12 cellular contexts compared by ENCODE assay signal in genomic region chr11:130383363-130384168, GRCh38.
DNase-seq lines count a peak whose midpoint lies in the region; ATAC-seq and TF ChIP-seq lines count a peak whose summit lies in the region.
"Had no signal": no experiment of that assay in that cellular context is flagged by ENCODE, and none has a peak within 500 bp of the region (broad histone marks: within the 10 kb centered on the region; RNA-seq: fewer than 3 reads in every experiment).

No MANE protein-coding gene starts in this region.

- H3K27me3 Mint-ChIP-seq in stimulated activated memory B cell treated with anti-CD40 and anti-IgM and Interleukin-4, amounts not matched to agents 10 μg/mL and 1 μg/mL and 100 μg/mL, for 72 hours, result no peaks in the 10 kb centered on the region

- no peak overlapping the region for H3K27ac Mint-ChIP-seq in stimulated activated memory B cell treated with anti-CD40 and anti-IgM and Interleukin-4, amounts not matched to agents 10 μg/mL and 1 μg/mL and 100 μg/mL, for 72 hours

- peak; percentile 42 for DNase-seq in activated CD8-positive, alpha-beta memory T cell treated with anti-CD3 and anti-CD28 coated beads, Interleukin-2, amount 50 U/mL, for 48 hours
- DNase-seq in activated CD8-positive, alpha-beta memory T cell treated with anti-CD3 and anti-CD28 coated beads, Interleukin-2, amount 50 U/mL, for 4 hours, result no peak
- DNase-seq in RWPE2 (ENCODE audit: low spot score), result no peak
- DNase-seq in glomerular visceral epithelial cell (ENCODE audit: extremely low spot score), result peak; percentile 99
- DNase-seq in putamen (ENCODE audit: low spot score), result no peak
- DNase-seq in activated CD4-positive, alpha-beta T cell treated with anti-CD3 and anti-CD28 coated beads, Interleukin-2, amount 50 U/mL, for 4 hours, result no peak
- DNase-seq: activated CD4-positive, alpha-beta T cell treated with anti-CD3 and anti-CD28 coated beads for 4 hours; C1 segment of cervical spinal cord; NCI-H526 treated with DMSO at 0.1 percent for 48 hours had no signal

- H3K4me1 ChIP-seq in RWPE2 (ENCODE audit: insufficient read depth, poor library complexity, severe bottlenecking), result no peaks in the 10 kb centered on the region

- H3K4me1 Mint-ChIP-seq in stimulated activated memory B cell treated with anti-CD40 and anti-IgM and Interleukin-4, amounts not matched to agents 10 μg/mL and 1 μg/mL and 100 μg/mL, for 72 hours, result peaks cover 5% of the 10 kb centered on the region

- H3K9me3 Mint-ChIP-seq in stimulated activated memory B cell treated with anti-CD40 and anti-IgM and Interleukin-4, amounts not matched to agents 10 μg/mL and 1 μg/mL and 100 μg/mL, for 72 hours, result no peaks in the 10 kb centered on the region

- H3K4me3 ChIP-seq in RWPE2 (ENCODE audit: severe bottlenecking), result no peak overlapping the region
- H3K4me3 ChIP-seq: coronary artery had no signal

- no peaks in the 10 kb centered on the region for H3K36me3 ChIP-seq in RWPE2 (ENCODE audit: low read depth)

- no peak overlapping the region for H3K4me3 Mint-ChIP-seq in stimulated activated memory B cell treated with anti-CD40 and anti-IgM and Interleukin-4, amounts not matched to agents 10 μg/mL and 1 μg/mL and 100 μg/mL, for 72 hours

- ATAC-seq in RWPE2 (ENCODE audit: low read depth) (peak; percentile 72), GM21723 (IDR thresholded peaks at IDR 0.05; ENCODE audit: unreplicated experiment) (no peak)
- ATAC-seq in stimulated activated memory B cell treated with anti-CD40 and anti-IgM and Interleukin-4, amounts not matched to agents 10 μg/mL and 1 μg/mL and 100 μg/mL, for 72 hours, result peak; percentile 62

- H3K27me3 ChIP-seq in RWPE2 (ENCODE audit: insufficient read depth, poor library complexity, severe bottlenecking), result no peaks in the 10 kb centered on the region

- no peak for TF ChIP-seq CTCF in RWPE2 (IDR thresholded peaks at IDR 0.05; ENCODE audit: poor library complexity, severe bottlenecking)

- no peaks in the 10 kb centered on the region for H3K9me3 ChIP-seq in RWPE2 (ENCODE audit: severe bottlenecking)

- no peak overlapping the region for H3K27ac ChIP-seq in RWPE2 (ENCODE audit: poor library complexity, severe bottlenecking)
- H3K27ac ChIP-seq: coronary artery had no signal

- H3K36me3 Mint-ChIP-seq in stimulated activated memory B cell treated with anti-CD40 and anti-IgM and Interleukin-4, amounts not matched to agents 10 μg/mL and 1 μg/mL and 100 μg/mL, for 72 hours, result no peaks in the 10 kb centered on the region

Comparison
In these comparisons a context has a peak if more than half of its experiments do, and no peak if none do; other contexts are left out.
1. DNase-seq: peak in activated CD8-positive, alpha-beta memory T cell treated with anti-CD3 and anti-CD28 coated beads, Interleukin-2, amount 50 U/mL, for 48 hours (single experiment) and glomerular visceral epithelial cell (single experiment); none in activated CD8-positive, alpha-beta memory T cell treated with anti-CD3 and anti-CD28 coated beads, Interleukin-2, amount 50 U/mL, for 4 hours (single experiment), RWPE2 (single experiment), putamen (single experiment) and activated CD4-positive, alpha-beta T cell treated with anti-CD3 and anti-CD28 coated beads, Interleukin-2, amount 50 U/mL, for 4 hours (0 of 2).